ENCODE assay signal across 8 cellular contexts in genomic region chr12:32365473-32366064, GRCh38. TPM values are rescaled to one million over a fixed set of nuclear protein-coding genes. Genes with fewer than 3 reads are reported as not detected.
DNase-seq lines count a peak whose midpoint lies in the region; ATAC-seq and TF ChIP-seq lines count a peak whose summit lies in the region.

No MANE protein-coding gene starts in this region.

- no peak overlapping the region for H3K4me3 Mint-ChIP-seq in activated CD4-positive, alpha-beta memory T cell treated with anti-CD3 and anti-CD28 coated beads, Interleukin-2, amount 10 ng/mL, durations not matched to agents 7 days and 5 days

- H2BK15ac ChIP-seq in neuronal stem cell (ENCODE audit: low read length): no peak overlapping the region

- DNase-seq in ACHN (peak; percentile 81), HL-60 (ENCODE audit: low read depth in 1 of 2, low spot score in 1 of 2) (peak; percentile 38 to 60), NCI-H69 (lab: John Stamatoyannopoulos, UW) (peak; percentile 91), fibroblast of the aortic adventitia (ENCODE audit: low read depth) (peak; percentile 90), neuronal stem cell (ENCODE audit: low spot score) (peak; percentile 70)
- DNase-seq in activated CD4-positive, alpha-beta memory T cell treated with anti-CD3 and anti-CD28 coated beads, Interleukin-2, amount 10 ng/mL, durations not matched to agents 7 days and 5 days: peak; percentile 45

- H3K4ac ChIP-seq in neuronal stem cell (ENCODE audit: low read length): no peak overlapping the region

- no peak overlapping the region for H3K14ac ChIP-seq in neuronal stem cell (ENCODE audit: low read length)

- H3K27me3 ChIP-seq in HL-60 (ENCODE audit: insufficient read depth, poor library complexity, severe bottlenecking): no peaks in the 10 kb centered on the region
- no peaks in the 10 kb centered on the region for H3K27me3 ChIP-seq in neuronal stem cell (ENCODE audit: control insufficient read depth in 3 of 3, insufficient read depth in 3 of 3, low read depth in 1 of 3, low read length in 3 of 3)

- CTCF ChIA-PET in activated CD4-positive, alpha-beta memory T cell treated with anti-CD3 and anti-CD28 coated beads, Interleukin-2, amount 10 ng/mL, durations not matched to agents 7 days and 5 days (lab: Charles Lee): interaction anchor here (0.5 to 4.7 kb wide), 5 partner anchors 10 to 712 kb away, joined by 3 to 21 read pairs (median 6); partner anchors contain the start of gene YARS2

- no peak overlapping the region for H4K8ac ChIP-seq in neuronal stem cell (ENCODE audit: low read depth, low read length)

- no peak overlapping the region for H4K91ac ChIP-seq in neuronal stem cell (ENCODE audit: low read depth, low read length, poor library complexity)

- H3K27ac ChIP-seq in HL-60 (replicated peaks) (no peak overlapping the region), neuronal stem cell (replicated peaks; ENCODE audit: low read length) (no peak overlapping the region)

- WGBS in neuronal stem cell (ENCODE audit: extremely low coverage in 2 of 2, insufficient read length in 2 of 2, insufficient replicate concordance in 1 of 2), 2 donors: no CpG with 5 or more reads among the region's 5 CpGs

- no peak overlapping the region for H3K23ac ChIP-seq in neuronal stem cell (ENCODE audit: low read depth, low read length, poor library complexity)

- H3K27me3 Mint-ChIP-seq in activated CD4-positive, alpha-beta memory T cell treated with anti-CD3 and anti-CD28 coated beads, Interleukin-2, amount 10 ng/mL, durations not matched to agents 7 days and 5 days: no peaks in the 10 kb centered on the region

- no peak overlapping the region for H3K27ac Mint-ChIP-seq in activated CD4-positive, alpha-beta memory T cell treated with anti-CD3 and anti-CD28 coated beads, Interleukin-2, amount 10 ng/mL, durations not matched to agents 7 days and 5 days

- in situ Hi-C loops in ACHN (cut with HindIII; ENCODE audit: low pct_ligation_motif_present, low pct_unique_long_range_greater_than_20kb, low sequenced_read_pairs): loop anchor here (25.0 kb wide), 1 partner anchor 272 kb away; no protein-coding TSS in a partner anchor

- no peaks in the 10 kb centered on the region for H3K36me3 Mint-ChIP-seq in activated CD4-positive, alpha-beta memory T cell treated with anti-CD3 and anti-CD28 coated beads, Interleukin-2, amount 10 ng/mL, durations not matched to agents 7 days and 5 days (ENCODE audit: low read depth)

- ATAC-seq in GM18517 (IDR thresholded peaks at IDR 0.05; ENCODE audit: unreplicated experiment): no peak

- no peak overlapping the region for H3K9ac ChIP-seq in neuronal stem cell (ENCODE audit: low read depth, low read length, poor library complexity)

- H3K4me3 ChIP-seq in HL-60 (replicated peaks; ENCODE audit: insufficient read depth, low read length) (no peak overlapping the region), fibroblast of the aortic adventitia (ENCODE audit: low read depth, low read length) (no peak overlapping the region), neuronal stem cell (ENCODE audit: low read length in 2 of 2) (no peak overlapping the region)

- peaks cover 0 to 2% of the 10 kb centered on the region in 2 donors for H3K9me3 ChIP-seq in neuronal stem cell (replicated peaks in 1 of 2; ENCODE audit: control insufficient read depth in 2 of 2, insufficient read depth in 1 of 2, low read depth in 1 of 2, low read length in 2 of 2)

- no peaks in the 10 kb centered on the region for H3K36me3 ChIP-seq in neuronal stem cell (replicated peaks in 1 of 2; ENCODE audit: control insufficient read depth in 2 of 2, insufficient read depth in 2 of 2, low read length in 2 of 2)

- TF ChIP-seq CTCF in GM12873 (IDR thresholded peaks at IDR 0.05; ENCODE audit: insufficient read depth, low read depth, low read length, missing control alignments) (peak; percentile 73), HL-60 (IDR thresholded peaks at IDR 0.05; ENCODE audit: insufficient read depth, low read length) (peak; percentile 67), fibroblast of the aortic adventitia (IDR thresholded peaks at IDR 0.05; ENCODE audit: insufficient read depth, low read length) (peak; percentile 80)

- H3K79me1 ChIP-seq in neuronal stem cell (ENCODE audit: low read depth, low read length): no peaks in the 10 kb centered on the region

- H3K18ac ChIP-seq in neuronal stem cell (ENCODE audit: low read length): no peak overlapping the region

- no peak overlapping the region for H2AFZ ChIP-seq in neuronal stem cell (ENCODE audit: low read length)

- no peak overlapping the region for H2AK5ac ChIP-seq in neuronal stem cell (ENCODE audit: low read depth, low read length)

- H3K4me2 ChIP-seq in neuronal stem cell (ENCODE audit: insufficient read depth, low read length, poor library complexity, severe bottlenecking): no peak overlapping the region

- POLR2A ChIA-PET in activated CD4-positive, alpha-beta memory T cell treated with anti-CD3 and anti-CD28 coated beads, Interleukin-2, amount 10 ng/mL, durations not matched to agents 7 days and 5 days (lab: Charles Lee): no interaction called here

- H3K9me3 Mint-ChIP-seq in activated CD4-positive, alpha-beta memory T cell treated with anti-CD3 and anti-CD28 coated beads, Interleukin-2, amount 10 ng/mL, durations not matched to agents 7 days and 5 days: no peaks in the 10 kb centered on the region

- no peak overlapping the region for H2BK12ac ChIP-seq in neuronal stem cell (ENCODE audit: low read length)

- H2BK120ac ChIP-seq in neuronal stem cell (ENCODE audit: low read depth, low read length): no peak overlapping the region

- peaks cover 0 to 4% of the 10 kb centered on the region in 2 donors for H3K4me1 ChIP-seq in neuronal stem cell (ENCODE audit: control insufficient read depth in 2 of 2, insufficient read depth in 1 of 2, low read depth in 1 of 2, low read length in 2 of 2)

- no peak overlapping the region for H2BK5ac ChIP-seq in neuronal stem cell (ENCODE audit: low read length)

- H3K4me1 Mint-ChIP-seq in activated CD4-positive, alpha-beta memory T cell treated with anti-CD3 and anti-CD28 coated beads, Interleukin-2, amount 10 ng/mL, durations not matched to agents 7 days and 5 days: no peaks in the 10 kb centered on the region

RNA-seq across cellular contexts. Expression of gene FGD4, which starts 33.8 kb away (rescaled TPM):
- total RNA-seq in activated CD4-positive, alpha-beta memory T cell treated with anti-CD3 and anti-CD28 coated beads, Interleukin-2, amount 10 ng/mL, durations not matched to agents 7 days and 5 days: under 1 TPM; 0.08 to 0.15 TPM
- 5.6 and 55.6 TPM in 2 replicates for total RNA-seq in fibroblast of the aortic adventitia (ENCODE audit: low replicate concordance)
- 10.7 TPM for polyA plus RNA-seq in neuronal stem cell (2013, experiment 1 of 2)
- 12.5 TPM for polyA plus RNA-seq in neuronal stem cell (2013, experiment 2 of 2)
